In genomic region chr3:167895684-167896083, GRCh38 we compare ENCODE assay signal across 22 cellular contexts.
DNase-seq lines count a peak whose midpoint lies in the region; ATAC-seq and TF ChIP-seq lines count a peak whose summit lies in the region.
"Had no signal": no experiment of that assay in that cellular context is flagged by ENCODE, and none has a peak within 500 bp of the region (broad histone marks: within the 10 kb centered on the region; RNA-seq: fewer than 3 reads in every experiment).

No MANE protein-coding gene starts in this region.

- H3K79me2 ChIP-seq in GM23338 (replicated peaks; ENCODE audit: insufficient read depth): no peaks in the 10 kb centered on the region
- H3K79me2 ChIP-seq in mesendoderm (ENCODE audit: control insufficient read depth, insufficient read depth, low read length): no peaks in the 10 kb centered on the region
- no peaks in the 10 kb centered on the region for H3K79me2 ChIP-seq in OCI-LY7 (ENCODE audit: insufficient read depth, low read depth, low read length)

- no peak overlapping the region for H2AK5ac ChIP-seq in mesendoderm (ENCODE audit: low read length)

- no peak overlapping the region for H3K27ac ChIP-seq in GM23338 (ENCODE audit: low read depth)
- H3K27ac ChIP-seq in endodermal cell (ENCODE audit: low read depth, low read length): peak overlapping the region; percentile 4
- no peak overlapping the region for H3K27ac ChIP-seq in mesendoderm (ENCODE audit: low read depth, low read length)
- H3K27ac ChIP-seq in psoas muscle: no peak overlapping the region
- no peak overlapping the region for H3K27ac ChIP-seq in OCI-LY7 (ENCODE audit: low read depth, low read length, poor library complexity, severe bottlenecking)
- H3K27ac ChIP-seq: GM23248 had no signal

- no peak overlapping the region for H2BK15ac ChIP-seq in mesendoderm (replicated peaks; ENCODE audit: low read depth)

- no peaks in the 10 kb centered on the region for H3K36me3 ChIP-seq in GM23338 (ENCODE audit: insufficient read depth)
- no peaks in the 10 kb centered on the region for H3K36me3 ChIP-seq in NT2/D1 (ENCODE audit: insufficient read depth, insufficient read length, low read length)
- H3K36me3 ChIP-seq in endodermal cell (ENCODE audit: control insufficient read depth, insufficient read depth, low read length): no peaks in the 10 kb centered on the region
- H3K36me3 ChIP-seq in mesendoderm (ENCODE audit: control insufficient read depth, insufficient read depth, low read length): no peaks in the 10 kb centered on the region
- no peaks in the 10 kb centered on the region for H3K36me3 ChIP-seq in psoas muscle (ENCODE audit: insufficient read depth in 1 of 2, low read depth in 1 of 2)
- H3K36me3 ChIP-seq in OCI-LY7 (ENCODE audit: insufficient read depth, low read length): no peaks in the 10 kb centered on the region
- H3K36me3 ChIP-seq: BE2C had no signal

- H2BK120ac ChIP-seq in mesendoderm (ENCODE audit: low read depth, low read length): no peak overlapping the region

- DNase-seq in GM23338 (ENCODE audit: low spot score) (peak; percentile 84), NT2/D1 (ENCODE audit: low read depth, low spot score) (peak; percentile 36), endodermal cell (peak; percentile 54), mesendoderm (peak; percentile 86), psoas muscle (no peak), OCI-LY7 (ENCODE audit: low spot score) (no peak)
- DNase-seq in natural killer cell treated with Interleukin-12 subunit alpha and Interleukin-12 subunit beta and Interleukin-15 and Interleukin-18, amount 100 ng/mL, for 72 hours (ENCODE audit: low spot score): no peak
- DNase-seq: BE2C; CD4-positive, CD25-positive, alpha-beta regulatory T cell; COR-L47; DMS 273 treated with DMSO at 0.1 percent for 48 hours; DND-41; GM23248; IMR-90; Karpas-422; NCI-H1436 treated with DMSO at 0.1 percent for 48 hours; NCI-H2029; NCI-H510A; NCI-H748 treated with DMSO at 0.1 percent for 48 hours; SHP77 treated with DMSO at 0.1 percent for 48 hours; SK-N-SH had no signal

- CTCF ChIA-PET in OCI-LY7 (lab: Charles Lee; ENCODE audit: unreplicated experiment): no interaction called here

- H3K56ac ChIP-seq in mesendoderm (ENCODE audit: low read length): no peak overlapping the region

- H3K4me1 ChIP-seq in GM23338 (ENCODE audit: insufficient read depth): no peaks in the 10 kb centered on the region; the same call in 1 of the 2 replicates
- no peaks in the 10 kb centered on the region for H3K4me1 ChIP-seq in NT2/D1 (ENCODE audit: insufficient read depth, insufficient read length)
- peaks cover 3% of the 10 kb centered on the region for H3K4me1 ChIP-seq in endodermal cell (ENCODE audit: control insufficient read depth, insufficient read depth, low read length)
- H3K4me1 ChIP-seq in mesendoderm (ENCODE audit: control insufficient read depth, low read depth, low read length): no peaks in the 10 kb centered on the region
- no peaks in the 10 kb centered on the region for H3K4me1 ChIP-seq in psoas muscle
- no peaks in the 10 kb centered on the region for H3K4me1 ChIP-seq in OCI-LY7 (ENCODE audit: insufficient read depth, low read length, poor library complexity, severe bottlenecking)
- H3K4me1 ChIP-seq: BE2C had no signal

- ATAC-seq in GM23338: peak; percentile 89
- no peak for ATAC-seq in HG02623 (IDR thresholded peaks at IDR 0.05; ENCODE audit: unreplicated experiment)
- no peak for ATAC-seq in natural killer cell treated with Interleukin-12 subunit alpha and Interleukin-12 subunit beta and Interleukin-15 and Interleukin-18, amount 100 ng/mL, for 72 hours
- ATAC-seq in psoas muscle: no peak

- H3K9me3 ChIP-seq in NT2/D1 (ENCODE audit: insufficient read depth, low read length): no peaks in the 10 kb centered on the region
- no peaks in the 10 kb centered on the region for H3K9me3 ChIP-seq in endodermal cell (ENCODE audit: control insufficient read depth, low read length)
- no peaks in the 10 kb centered on the region for H3K9me3 ChIP-seq in psoas muscle
- H3K9me3 ChIP-seq in OCI-LY7 (ENCODE audit: low read length): no peaks in the 10 kb centered on the region
- H3K9me3 ChIP-seq: BE2C, SK-N-SH had no signal

- H3K27me3 Mint-ChIP-seq in GM23338 (ENCODE audit: insufficient read depth, low read depth, poor library complexity): no peaks in the 10 kb centered on the region
- H3K27me3 Mint-ChIP-seq in endodermal cell (ENCODE audit: insufficient read depth): no peaks in the 10 kb centered on the region
- peaks cover 0 to under 1% of the 10 kb centered on the region in 2 donors for H3K27me3 Mint-ChIP-seq in natural killer cell treated with Interleukin-12 subunit alpha and Interleukin-12 subunit beta and Interleukin-15 and Interleukin-18, amount 100 ng/mL, for 72 hours
- H3K27me3 Mint-ChIP-seq: CD4-positive, CD25-positive, alpha-beta regulatory T cell had no signal

- H3K27me3 ChIP-seq in GM23338 (ENCODE audit: insufficient read depth) (no peaks in the 10 kb centered on the region), NT2/D1 (ENCODE audit: insufficient read depth, insufficient read length) (no peaks in the 10 kb centered on the region), endodermal cell (ENCODE audit: control insufficient read depth, insufficient read depth, low read length, poor library complexity, severe bottlenecking) (no peaks in the 10 kb centered on the region), mesendoderm (ENCODE audit: insufficient read depth, low read length, poor library complexity) (no peaks in the 10 kb centered on the region), psoas muscle (ENCODE audit: insufficient read depth in 3 of 3, low read length in 2 of 3) (no peaks in the 10 kb centered on the region)
- H3K27me3 ChIP-seq: BE2C had no signal

- WGBS in endodermal cell (ENCODE audit: insufficient coverage in 1 of 2, insufficient read length in 1 of 2), 2 experiments: 18 to 68% methylated on average over 2 to 4 of the region's 4 CpGs
- WGBS in mesendoderm (ENCODE audit: extremely low coverage, insufficient coverage, low lambda C conversion rate): no CpG with 5 or more reads among the region's 4 CpGs
- WGBS in psoas muscle, 3 donors: 36% methylated on average over 4 of the region's 4 CpGs

- H3K9ac ChIP-seq in NT2/D1 (ENCODE audit: insufficient read length, low read depth) (no peak overlapping the region), endodermal cell (ENCODE audit: extremely low read depth, low read length, poor library complexity, severe bottlenecking) (no peak overlapping the region), mesendoderm (ENCODE audit: low read length) (no peak overlapping the region)
- H3K9ac ChIP-seq: GM23248, SK-N-SH had no signal

- H3K4ac ChIP-seq in mesendoderm (ENCODE audit: low read depth, low read length): no peak overlapping the region

- no peaks in the 10 kb centered on the region for H3K9me2 ChIP-seq in GM23338 (ENCODE audit: insufficient read depth)
- H3K9me2 ChIP-seq in OCI-LY7 (ENCODE audit: insufficient read depth, low read length): no peaks in the 10 kb centered on the region
- H3K9me2 ChIP-seq: SK-N-SH had no signal

- H4K20me1 ChIP-seq in GM23338 (replicated peaks; ENCODE audit: insufficient read depth) (no peaks in the 10 kb centered on the region), OCI-LY7 (ENCODE audit: insufficient read depth, low read length) (no peaks in the 10 kb centered on the region)

- H2AFZ ChIP-seq in GM23338 (no peak overlapping the region), OCI-LY7 (ENCODE audit: low read length) (no peak overlapping the region)
- H2AFZ ChIP-seq: GM23248 had no signal

- H3K27ac Mint-ChIP-seq in GM23338 (no peak overlapping the region), endodermal cell (no peak overlapping the region)
- H3K27ac Mint-ChIP-seq in natural killer cell treated with Interleukin-12 subunit alpha and Interleukin-12 subunit beta and Interleukin-15 and Interleukin-18, amount 100 ng/mL, for 72 hours: no peak overlapping the region
- H3K27ac Mint-ChIP-seq: CD4-positive, CD25-positive, alpha-beta regulatory T cell had no signal

- H3K4me1 Mint-ChIP-seq in GM23338 (peaks cover 7% of the 10 kb centered on the region), endodermal cell (peaks cover 6% of the 10 kb centered on the region)
- H3K4me1 Mint-ChIP-seq in natural killer cell treated with Interleukin-12 subunit alpha and Interleukin-12 subunit beta and Interleukin-15 and Interleukin-18, amount 100 ng/mL, for 72 hours (ENCODE audit: low read depth in 2 of 2): no peaks in the 10 kb centered on the region
- H3K4me1 Mint-ChIP-seq: CD4-positive, CD25-positive, alpha-beta regulatory T cell had no signal

- intact Hi-C loops in psoas muscle (cut with DNase I): no loop called here
- intact Hi-C loops in OCI-LY7 (cut with micrococcal nuclease; ENCODE audit: unreplicated experiment): no loop called here

- H3K4me3 Mint-ChIP-seq in GM23338: no peak overlapping the region
- H3K4me3 Mint-ChIP-seq in endodermal cell: no peak overlapping the region
- H3K4me3 Mint-ChIP-seq in natural killer cell treated with Interleukin-12 subunit alpha and Interleukin-12 subunit beta and Interleukin-15 and Interleukin-18, amount 100 ng/mL, for 72 hours: no peak overlapping the region
- H3K4me3 Mint-ChIP-seq: CD4-positive, CD25-positive, alpha-beta regulatory T cell had no signal

- H3K23ac ChIP-seq in mesendoderm (ENCODE audit: low read length): no peak overlapping the region

- no peaks in the 10 kb centered on the region for H3F3A ChIP-seq in GM23338 (replicated peaks; ENCODE audit: low read depth)

- no peak overlapping the region for H3K4me2 ChIP-seq in GM23338
- no peak overlapping the region for H3K4me2 ChIP-seq in mesendoderm (ENCODE audit: low read length)
- H3K4me2 ChIP-seq in OCI-LY7 (ENCODE audit: low read length): no peak overlapping the region
- H3K4me2 ChIP-seq: SK-N-SH had no signal

- H3K4me3 ChIP-seq in GM23338 (no peak overlapping the region), NT2/D1 (ENCODE audit: insufficient read length, low read depth) (no peak overlapping the region), endodermal cell (ENCODE audit: low read length) (no peak overlapping the region), mesendoderm (ENCODE audit: low read length) (no peak overlapping the region), psoas muscle (no peak overlapping the region), OCI-LY7 (ENCODE audit: low read depth, low read length, poor library complexity, severe bottlenecking) (no peak overlapping the region)
- H3K4me3 ChIP-seq: GM23248 had no signal

- H3K9me3 Mint-ChIP-seq in GM23338: no peaks in the 10 kb centered on the region
- no peaks in the 10 kb centered on the region for H3K9me3 Mint-ChIP-seq in endodermal cell
- H3K9me3 Mint-ChIP-seq in natural killer cell treated with Interleukin-12 subunit alpha and Interleukin-12 subunit beta and Interleukin-15 and Interleukin-18, amount 100 ng/mL, for 72 hours: no peaks in the 10 kb centered on the region
- H3K9me3 Mint-ChIP-seq: CD4-positive, CD25-positive, alpha-beta regulatory T cell had no signal

- TF ChIP-seq CTCF in GM23338 (conservative IDR thresholded peaks at IDR 0.05; ENCODE audit: low read depth in 2 of 2) (no peak), endodermal cell (conservative IDR thresholded peaks at IDR 0.05) (no peak), psoas muscle (IDR thresholded peaks at IDR 0.05) (no peak), OCI-LY7 (conservative IDR thresholded peaks at IDR 0.05; ENCODE audit: low read length) (no peak)

- no peaks in the 10 kb centered on the region for H3K79me1 ChIP-seq in mesendoderm (ENCODE audit: low read length)

- no peak overlapping the region for H2BK5ac ChIP-seq in mesendoderm (ENCODE audit: low read length)

- H4K8ac ChIP-seq in mesendoderm (ENCODE audit: low read depth, low read length): no peak overlapping the region

- no peak overlapping the region for H3K18ac ChIP-seq in mesendoderm (ENCODE audit: low read length)

- no peak overlapping the region for H4K5ac ChIP-seq in mesendoderm (ENCODE audit: low read length)

- H3K36me3 Mint-ChIP-seq in GM23338 (ENCODE audit: low read depth) (no peaks in the 10 kb centered on the region; the same call in 2 of the 3 replicates), endodermal cell (ENCODE audit: low read depth) (no peaks in the 10 kb centered on the region)
- H3K36me3 Mint-ChIP-seq in natural killer cell treated with Interleukin-12 subunit alpha and Interleukin-12 subunit beta and Interleukin-15 and Interleukin-18, amount 100 ng/mL, for 72 hours: no peaks in the 10 kb centered on the region
- H3K36me3 Mint-ChIP-seq: CD4-positive, CD25-positive, alpha-beta regulatory T cell had no signal

- no TSS peak for BruUV-seq in OCI-LY7 (replicated peaks; lab: Mats Ljungman, UMichigan)

- POLR2A ChIA-PET in OCI-LY7 (lab: Charles Lee): interaction anchor here (0.7 to 1.5 kb wide), 5 partner anchors 9 to 338 kb away, joined by 3 to 4 read pairs (median 3); no protein-coding TSS in a partner anchor

Comparison
In these comparisons a context has a peak if more than half of its experiments do, and no peak if none do; other contexts are left out.
1. DNase-seq: peak in GM23338 (single experiment), NT2/D1 (single experiment), endodermal cell (single experiment) and mesendoderm (single experiment); none in natural killer cell treated with Interleukin-12 subunit alpha and Interleukin-12 subunit beta and Interleukin-15 and Interleukin-18, amount 100 ng/mL, for 72 hours (single experiment), psoas muscle (0 of 2) and OCI-LY7 (single experiment).